In the genomic region with DNA sequence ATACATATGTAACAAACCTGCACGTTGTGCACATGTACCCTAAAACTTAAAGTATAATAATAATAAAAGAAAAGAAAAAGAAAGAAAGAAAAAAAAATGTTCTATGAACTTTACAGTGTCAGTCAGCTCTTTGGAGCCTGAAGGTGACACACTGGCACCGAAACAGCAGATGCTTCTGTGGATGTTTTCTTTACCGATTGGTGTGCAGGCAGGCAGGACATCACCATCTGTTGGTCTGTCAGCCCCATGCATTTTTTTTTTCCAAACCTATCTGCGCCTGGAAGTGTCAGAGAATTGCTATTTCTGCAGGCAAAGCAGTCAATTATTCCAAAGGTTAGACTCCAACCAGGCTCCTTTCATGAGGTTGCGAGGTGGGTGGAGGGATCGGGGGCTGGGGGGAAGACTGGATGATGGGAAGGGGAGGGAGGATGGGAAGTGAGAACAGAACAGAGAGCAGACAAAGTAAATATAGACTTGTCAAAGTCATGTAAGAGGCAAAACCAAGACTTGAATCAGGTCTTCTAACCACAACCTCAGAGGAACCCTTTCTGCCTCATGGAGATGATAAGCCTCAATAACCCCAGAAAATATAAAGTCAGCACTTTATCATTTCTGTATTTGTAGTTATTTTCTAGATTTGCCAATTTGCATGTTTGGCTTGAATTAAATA, we compare ENCODE assay signal across 15 cellular contexts.
DNase-seq lines count a peak whose midpoint lies in the region; ATAC-seq and TF ChIP-seq lines count a peak whose summit lies in the region.
"Had no signal": no experiment of that assay in that cellular context is flagged by ENCODE, and none has a peak within 500 bp of the region (broad histone marks: within the 10 kb centered on the region; RNA-seq: fewer than 3 reads in every experiment).

No MANE protein-coding gene starts in this region.

- H3K36me3 ChIP-seq in CD4-positive, alpha-beta memory T cell (ENCODE audit: insufficient read depth, low read length) = no peaks in the 10 kb centered on the region
- H3K36me3 ChIP-seq: vagina had no signal

- H3K9me3 ChIP-seq in CD4-positive, alpha-beta memory T cell (ENCODE audit: control insufficient read depth in 1 of 2, low read length in 2 of 2) = no peaks in the 10 kb centered on the region
- H3K9me3 ChIP-seq: vagina had no signal

- peak overlapping the region; percentile 3 for H3K4me3 Mint-ChIP-seq in glutamatergic neuron (ENCODE audit: unreplicated experiment)
- no peak overlapping the region for H3K4me3 Mint-ChIP-seq in CD4-positive, alpha-beta memory T cell

- intact Hi-C loops in CD4-positive, alpha-beta memory T cell (cut with micrococcal nuclease) = no loop called here

- H3K4me1 Mint-ChIP-seq in glutamatergic neuron (ENCODE audit: low read depth, unreplicated experiment) = peaks cover 35% of the 10 kb centered on the region
- H3K4me1 Mint-ChIP-seq in CD4-positive, alpha-beta memory T cell = no peaks in the 10 kb centered on the region

- POLR2A ChIA-PET in CD4-positive, alpha-beta memory T cell (lab: Charles Lee; ENCODE audit: partially characterized antibody) = no interaction called here

- H3K27ac Mint-ChIP-seq in glutamatergic neuron (ENCODE audit: unreplicated experiment) = peak overlapping the region; percentile 85
- no peak overlapping the region for H3K27ac Mint-ChIP-seq in CD4-positive, alpha-beta memory T cell

- DNase-seq in NCI-H2171 treated with DMSO at 0.1 percent for 48 hours (lab: John Stamatoyannopoulos, UW) (peak; percentile 98), glutamatergic neuron (peak; percentile 25), occipital lobe (lab: John Stamatoyannopoulos, UW) (no peak), activated gamma-delta T cell treated with Interleukin-2 at 50 U/mL for 16 hours (no peak), dermis blood vessel endothelial cell (no peak)
- no peak for DNase-seq in CD4-positive, alpha-beta memory T cell
- DNase-seq: activated CD8-positive, alpha-beta memory T cell treated with anti-CD3 and anti-CD28 coated beads for 24 hours; anterior cingulate cortex; erythroblast; NCI-H1105; SHP77 treated with DMSO at 0.1 percent for 48 hours had no signal

- H3K27ac ChIP-seq in CD4-positive, alpha-beta memory T cell (ENCODE audit: low read depth, low read length) = no peak overlapping the region
- H3K27ac ChIP-seq: parathyroid adenoma, vagina had no signal

- peaks cover 3% of the 10 kb centered on the region for H3K9me3 Mint-ChIP-seq in glutamatergic neuron (ENCODE audit: unreplicated experiment)
- peaks cover 0 to 3% (median 0%) of the 10 kb centered on the region in 8 donors for H3K9me3 Mint-ChIP-seq in CD4-positive, alpha-beta memory T cell

- ATAC-seq in GM18498 (IDR thresholded peaks at IDR 0.05; ENCODE audit: unreplicated experiment) (peak; percentile 81), GM21786 (IDR thresholded peaks at IDR 0.05; ENCODE audit: unreplicated experiment) (peak; percentile 72)

- TF ChIP-seq CTCF in glutamatergic neuron (IDR thresholded peaks at IDR 0.05; ENCODE audit: partially characterized antibody, unreplicated experiment) = no peak

- no peak overlapping the region for H3K4me3 ChIP-seq in CD4-positive, alpha-beta memory T cell (ENCODE audit: low read length in 2 of 2)
- H3K4me3 ChIP-seq: vagina had no signal

- no peaks in the 10 kb centered on the region for H3K4me1 ChIP-seq in CD4-positive, alpha-beta memory T cell (ENCODE audit: insufficient read depth, low read length)
- H3K4me1 ChIP-seq: parathyroid adenoma, vagina had no signal

- CTCF ChIA-PET in CD4-positive, alpha-beta memory T cell (lab: Charles Lee; ENCODE audit: partially characterized antibody) = no interaction called here

- no peaks in the 10 kb centered on the region for H3K27me3 ChIP-seq in CD4-positive, alpha-beta memory T cell (ENCODE audit: insufficient read depth, low read length)
- H3K27me3 ChIP-seq: vagina had no signal

- H3K27me3 Mint-ChIP-seq in glutamatergic neuron (ENCODE audit: unreplicated experiment) = peaks cover 4% of the 10 kb centered on the region
- H3K27me3 Mint-ChIP-seq in CD4-positive, alpha-beta memory T cell = peaks cover 2 to 5% of the 10 kb centered on the region in 2 donors

- no peaks in the 10 kb centered on the region for H3K36me3 Mint-ChIP-seq in glutamatergic neuron (ENCODE audit: unreplicated experiment)
- H3K36me3 Mint-ChIP-seq in CD4-positive, alpha-beta memory T cell = no peaks in the 10 kb centered on the region

Comparison
In these comparisons a context has a peak if more than half of its experiments do, and no peak if none do; other contexts are left out.
1. DNase-seq: peak in NCI-H2171 treated with DMSO at 0.1 percent for 48 hours (single experiment) and glutamatergic neuron (single experiment); none in occipital lobe (single experiment), activated gamma-delta T cell treated with Interleukin-2 at 50 U/mL for 16 hours (single experiment), dermis blood vessel endothelial cell (single experiment) and CD4-positive, alpha-beta memory T cell (0 of 5).